Comparison of ENCODE assay signal across 12 cellular contexts in genomic region chr17:50211249-50212120, GRCh38. TPM values are rescaled to one million over a fixed set of nuclear protein-coding genes. Genes with fewer than 3 reads are reported as not detected.
DNase-seq lines count a peak whose midpoint lies in the region; ATAC-seq and TF ChIP-seq lines count a peak whose summit lies in the region.
"Had no signal": no experiment of that assay in that cellular context is flagged by ENCODE, and none has a peak within 500 bp of the region (broad histone marks: within the 10 kb centered on the region; RNA-seq: fewer than 3 reads in every experiment).

No MANE protein-coding gene starts in this region.

- H3K9me3 ChIP-seq in PC-3 (ENCODE audit: low read length) (no peaks in the 10 kb centered on the region), fibroblast of lung (ENCODE audit: control insufficient read depth, insufficient read depth, low read depth, low read length) (no peaks in the 10 kb centered on the region)

- H3K4me2 ChIP-seq in PC-3 (ENCODE audit: low read length): peak overlapping the region; percentile 79
- peak overlapping the region; percentile 85 for H3K4me2 ChIP-seq in fibroblast of lung (ENCODE audit: extremely low read depth, insufficient read depth, low read length)

- no peak overlapping the region for H3K27ac Mint-ChIP-seq in neural crest cell (ENCODE audit: unreplicated experiment)
- H3K27ac Mint-ChIP-seq: B cell had no signal

- peaks cover 50% of the 10 kb centered on the region for H3K4me1 ChIP-seq in ACC112 (ENCODE audit: control insufficient read depth, insufficient read depth, low read length, unreplicated experiment)
- H3K4me1 ChIP-seq in PC-3 (ENCODE audit: insufficient read depth, low read length): peaks cover 16% of the 10 kb centered on the region
- H3K4me1 ChIP-seq in fibroblast of lung (ENCODE audit: control insufficient read depth, extremely low read depth, insufficient read depth, low read length): peaks cover 51% of the 10 kb centered on the region

- DNase-seq in PC-3: no peak
- DNase-seq in fibroblast of lung (ENCODE audit: low read depth in 2 of 2): no peak
- no peak for DNase-seq in neural crest cell (ENCODE audit: low read depth, low spot score)
- no peak for DNase-seq in activated CD4-positive, CD25-positive, alpha-beta regulatory T cell (lab: John Stamatoyannopoulos, UW)
- DNase-seq: cortex of kidney, NCI-H1436 treated with DMSO at 0.1 percent for 48 hours, retina had no signal

- H3K36me3 Mint-ChIP-seq in neural crest cell (ENCODE audit: low read depth): no peaks in the 10 kb centered on the region

- H3K9ac ChIP-seq in PC-3 (ENCODE audit: low read length) (peak overlapping the region; percentile 48; the same call in 1 of the 2 replicates), fibroblast of lung (ENCODE audit: insufficient read depth, low read length) (peak overlapping the region; percentile 88)

- POLR2A ChIA-PET in PC-3 (lab: Charles Lee; ENCODE audit: unreplicated experiment): no interaction called here

- no peaks in the 10 kb centered on the region for H3F3A ChIP-seq in PC-3 (ENCODE audit: low read length, unreplicated experiment)

- H3K27me3 ChIP-seq in ACC112 (ENCODE audit: insufficient read depth, low read length) (no peaks in the 10 kb centered on the region), PC-3 (ENCODE audit: low read length) (no peaks in the 10 kb centered on the region), fibroblast of lung (ENCODE audit: control insufficient read depth, insufficient read depth, low read length) (no peaks in the 10 kb centered on the region)

- no peak overlapping the region for H2AFZ ChIP-seq in ACC112 (ENCODE audit: low read length, unreplicated experiment)
- peak overlapping the region; percentile 74; the same call in 1 of the 2 replicates for H2AFZ ChIP-seq in PC-3 (ENCODE audit: low read length)
- H2AFZ ChIP-seq in fibroblast of lung (ENCODE audit: low read length): no peak overlapping the region

- H3K79me2 ChIP-seq in ACC112 (ENCODE audit: control insufficient read depth, insufficient read depth, low read length, unreplicated experiment): no peaks in the 10 kb centered on the region
- no peaks in the 10 kb centered on the region for H3K79me2 ChIP-seq in PC-3 (ENCODE audit: low read length)
- no peaks in the 10 kb centered on the region for H3K79me2 ChIP-seq in fibroblast of lung (ENCODE audit: control insufficient read depth, insufficient read depth, low read length)

- CTCF ChIA-PET in PC-3 (lab: Charles Lee): interaction anchor here (0.6 kb wide), 1 partner anchor 11 kb away, joined by 6 read pairs; no protein-coding TSS in a partner anchor

- intact Hi-C loops in PC-3 (cut with micrococcal nuclease): no loop called here

- no peaks in the 10 kb centered on the region for H3K9me3 Mint-ChIP-seq in neural crest cell

- H3K27ac ChIP-seq in ACC112 (ENCODE audit: low read depth, low read length) (peak overlapping the region; percentile 91), PC-3 (ENCODE audit: low read length) (no peak overlapping the region; the same call in 1 of the 2 replicates), fibroblast of lung (ENCODE audit: insufficient read depth, low read length) (peak overlapping the region; percentile 100)

- H3K4me1 Mint-ChIP-seq in neural crest cell: peaks cover 65% of the 10 kb centered on the region

- H3K4me3 ChIP-seq in ACC112 (ENCODE audit: low read depth, low read length) (peak overlapping the region; percentile 50), PC-3 (ENCODE audit: low read length) (no peak overlapping the region), fibroblast of lung (replicated peaks in 1 of 4; ENCODE audit: control extremely low read depth in 1 of 4, insufficient read depth in 1 of 4, low read depth in 3 of 4, low read length in 4 of 4) (peak overlapping the region in 1 of 4 experiments; percentile 52)

- H3K27me3 Mint-ChIP-seq in neural crest cell (ENCODE audit: low read depth): peaks cover 9% of the 10 kb centered on the region

- peak overlapping the region; percentile 39 for H3K4me3 Mint-ChIP-seq in neural crest cell
- H3K4me3 Mint-ChIP-seq: B cell had no signal

- H3K9me2 ChIP-seq in PC-3 (replicated peaks; ENCODE audit: low read length): no peaks in the 10 kb centered on the region

- H4K20me1 ChIP-seq in PC-3 (ENCODE audit: low read length): no peaks in the 10 kb centered on the region
- H4K20me1 ChIP-seq in fibroblast of lung (ENCODE audit: control insufficient read depth, extremely low read depth, insufficient read depth, low read length): no peaks in the 10 kb centered on the region

- H3K36me3 ChIP-seq in ACC112 (ENCODE audit: insufficient read depth, low read length) (no peaks in the 10 kb centered on the region), PC-3 (ENCODE audit: low read depth, low read length) (no peaks in the 10 kb centered on the region), fibroblast of lung (ENCODE audit: control insufficient read depth, insufficient read depth, low read length) (no peaks in the 10 kb centered on the region)

- ATAC-seq in PC-3: no peak
- ATAC-seq in GM21447 (IDR thresholded peaks at IDR 0.05; ENCODE audit: unreplicated experiment): no peak
- no peak for ATAC-seq in HG03460 (IDR thresholded peaks at IDR 0.05; ENCODE audit: unreplicated experiment)
- no peak for ATAC-seq in GM19455 (IDR thresholded peaks at IDR 0.05; ENCODE audit: unreplicated experiment)

- TF ChIP-seq CTCF in PC-3 (conservative IDR thresholded peaks at IDR 0.05; ENCODE audit: low read depth, low read length): no peak
- no peak for TF ChIP-seq CTCF in fibroblast of lung (conservative IDR thresholded peaks at IDR 0.05 in 1 of 2, IDR thresholded peaks at IDR 0.05 in 1 of 2; ENCODE audit: low read depth in 1 of 2, low read length in 2 of 2)
- no peak for TF ChIP-seq CTCF in neural crest cell (conservative IDR thresholded peaks at IDR 0.05)

- no TSS peak for BruUV-seq in PC-3 (replicated peaks; lab: Mats Ljungman, UMichigan)

RNA-seq across cellular contexts. Expression of gene COL1A1, which starts 10.1 kb away (rescaled TPM):
- total RNA-seq in PC-3 (2014; rRNA removed): 30.6 and 56.2 TPM in 2 replicates
- total RNA-seq in fibroblast of lung: 577 and 584 TPM in 2 replicates
- 541 and 604 TPM in 2 replicates for polyA plus RNA-seq in fibroblast of lung
- 2,129 and 2,873 TPM in 2 replicates for polyA plus RNA-seq in fibroblast of lung (2012)
- polyA minus RNA-seq in fibroblast of lung (ENCODE audit: low replicate concordance): 7,488 and 12,203 TPM in 2 replicates
- 13.3 and 14.8 TPM in 2 replicates for total RNA-seq in neural crest cell

RNA-seq across cellular contexts. Expression of gene SGCA, which starts 45.7 kb away (rescaled TPM):
- total RNA-seq in PC-3 (2014; rRNA removed) (not detected in 2 replicates), fibroblast of lung (4.1 and 4.3 TPM in 2 replicates), neural crest cell (not detected in 2 replicates)
- 1.4 and 1.6 TPM in 2 replicates for polyA plus RNA-seq in fibroblast of lung
- 5.2 and 8.8 TPM in 2 replicates for polyA plus RNA-seq in fibroblast of lung (2012)
- polyA minus RNA-seq in fibroblast of lung (ENCODE audit: low replicate concordance): 1.7 and 5.6 TPM in 2 replicates

Comparison
In these comparisons a context has a peak if more than half of its experiments do, and no peak if none do; other contexts are left out.
1. RNA of gene COL1A1, which starts 10.1 kb away (total RNA-seq): 577 to 584 TPM in fibroblast of lung; 30.6 to 56.2 TPM in PC-3 and 13.3 to 14.8 TPM in neural crest cell; every median in the first group is over 10 times any median in the second.